In the genomic region with DNA sequence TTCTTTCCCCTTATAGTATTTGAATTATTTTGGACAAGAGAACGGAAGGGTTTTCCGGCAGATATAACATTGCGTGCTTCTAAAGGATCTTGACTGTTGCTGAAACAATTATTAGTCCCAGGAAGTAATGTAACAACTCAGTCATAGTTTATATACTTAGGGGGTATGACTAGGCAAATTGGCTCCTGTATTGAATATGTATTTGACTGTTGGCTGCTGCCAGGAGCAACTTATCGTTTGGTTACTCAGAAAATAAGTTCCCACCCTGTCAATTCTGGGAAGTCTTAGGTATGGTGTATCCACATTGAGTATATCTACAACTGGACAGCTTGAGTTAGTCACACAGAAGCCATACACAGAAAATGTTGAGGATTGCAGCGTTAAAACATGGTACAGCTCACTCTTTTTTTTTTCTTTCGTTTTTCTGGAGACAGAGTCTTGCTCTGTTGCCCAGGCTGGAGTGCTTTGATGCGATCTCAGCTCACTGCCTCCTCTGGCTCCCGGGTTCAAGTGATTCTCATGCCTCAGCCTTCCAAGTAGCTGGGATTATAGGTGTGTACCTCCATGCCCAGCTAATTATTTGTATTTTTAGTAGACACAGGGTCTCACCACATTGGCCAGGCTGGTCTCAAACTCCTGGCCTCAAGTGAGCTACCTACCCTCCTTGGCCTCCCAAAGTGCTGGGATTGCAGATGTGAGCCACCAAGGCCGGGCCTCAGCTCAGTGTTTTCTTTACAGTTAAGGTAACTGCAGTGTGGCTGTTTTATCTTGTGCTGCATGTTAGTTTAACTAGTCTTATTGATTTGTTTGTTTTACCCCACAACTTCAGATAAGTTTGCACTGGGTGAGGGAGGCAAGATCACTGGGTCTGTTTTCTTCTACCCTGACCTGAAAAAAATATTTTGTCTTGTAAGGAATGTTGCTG, we compare ENCODE assay signal across 1 cellular context.
TF ChIP-seq lines count a peak whose summit lies in the region.

No MANE protein-coding gene starts in this region.

TF ChIP-seq in HepG2, 621 proteins besides CTCF, POLR2A, EP300 and RAD21 (continued from another document and continues in another):
- TF ChIP-seq, protein P1, sequence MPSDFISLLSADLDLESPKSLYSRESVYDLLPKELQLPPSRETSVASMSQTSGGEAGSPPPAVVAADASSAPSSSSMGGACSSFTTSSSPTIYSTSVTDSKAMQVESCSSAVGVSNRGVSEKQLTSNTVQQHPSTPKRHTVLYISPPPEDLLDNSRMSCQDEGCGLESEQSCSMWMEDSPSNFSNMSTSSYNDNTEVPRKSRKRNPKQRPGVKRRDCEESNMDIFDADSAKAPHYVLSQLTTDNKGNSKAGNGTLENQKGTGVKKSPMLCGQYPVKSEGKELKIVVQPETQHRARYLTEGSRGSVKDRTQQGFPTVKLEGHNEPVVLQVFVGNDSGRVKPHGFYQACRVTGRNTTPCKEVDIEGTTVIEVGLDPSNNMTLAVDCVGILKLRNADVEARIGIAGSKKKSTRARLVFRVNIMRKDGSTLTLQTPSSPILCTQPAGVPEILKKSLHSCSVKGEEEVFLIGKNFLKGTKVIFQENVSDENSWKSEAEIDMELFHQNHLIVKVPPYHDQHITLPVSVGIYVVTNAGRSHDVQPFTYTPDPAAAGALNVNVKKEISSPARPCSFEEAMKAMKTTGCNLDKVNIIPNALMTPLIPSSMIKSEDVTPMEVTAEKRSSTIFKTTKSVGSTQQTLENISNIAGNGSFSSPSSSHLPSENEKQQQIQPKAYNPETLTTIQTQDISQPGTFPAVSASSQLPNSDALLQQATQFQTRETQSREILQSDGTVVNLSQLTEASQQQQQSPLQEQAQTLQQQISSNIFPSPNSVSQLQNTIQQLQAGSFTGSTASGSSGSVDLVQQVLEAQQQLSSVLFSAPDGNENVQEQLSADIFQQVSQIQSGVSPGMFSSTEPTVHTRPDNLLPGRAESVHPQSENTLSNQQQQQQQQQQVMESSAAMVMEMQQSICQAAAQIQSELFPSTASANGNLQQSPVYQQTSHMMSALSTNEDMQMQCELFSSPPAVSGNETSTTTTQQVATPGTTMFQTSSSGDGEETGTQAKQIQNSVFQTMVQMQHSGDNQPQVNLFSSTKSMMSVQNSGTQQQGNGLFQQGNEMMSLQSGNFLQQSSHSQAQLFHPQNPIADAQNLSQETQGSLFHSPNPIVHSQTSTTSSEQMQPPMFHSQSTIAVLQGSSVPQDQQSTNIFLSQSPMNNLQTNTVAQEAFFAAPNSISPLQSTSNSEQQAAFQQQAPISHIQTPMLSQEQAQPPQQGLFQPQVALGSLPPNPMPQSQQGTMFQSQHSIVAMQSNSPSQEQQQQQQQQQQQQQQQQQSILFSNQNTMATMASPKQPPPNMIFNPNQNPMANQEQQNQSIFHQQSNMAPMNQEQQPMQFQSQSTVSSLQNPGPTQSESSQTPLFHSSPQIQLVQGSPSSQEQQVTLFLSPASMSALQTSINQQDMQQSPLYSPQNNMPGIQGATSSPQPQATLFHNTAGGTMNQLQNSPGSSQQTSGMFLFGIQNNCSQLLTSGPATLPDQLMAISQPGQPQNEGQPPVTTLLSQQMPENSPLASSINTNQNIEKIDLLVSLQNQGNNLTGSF (CRISPR knock-in tag; IDR thresholded peaks at IDR 0.05) = no peak
- TF ChIP-seq ZNF468 (CRISPR knock-in tag; IDR thresholded peaks at IDR 0.05) (no peak), SP140L (CRISPR knock-in tag; IDR thresholded peaks at IDR 0.05; ENCODE audit: borderline replicate concordance) (0 out of 2 replicates have a peak, but pooled peaks have one; percentile 55), CREB1 (IDR thresholded peaks at IDR 0.05) (no peak), CREB1 (CRISPR knock-in tag; IDR thresholded peaks at IDR 0.05) (peak; percentile 54; the same call in 1 of the 2 replicates), NR2C2 (CRISPR knock-in tag; IDR thresholded peaks at IDR 0.05; ENCODE audit: borderline replicate concordance) (peak; percentile 33; the same call in 1 of the 2 replicates), RXRA (CRISPR knock-in tag; IDR thresholded peaks at IDR 0.05) (no peak), ONECUT2 (CRISPR knock-in tag; IDR thresholded peaks at IDR 0.05) (peak; percentile 97), ZSCAN22 (CRISPR knock-in tag; IDR thresholded peaks at IDR 0.05) (no peak), HDAC1 (CRISPR knock-in tag; IDR thresholded peaks at IDR 0.05) (peak; percentile 82), ZNF260 (CRISPR knock-in tag; IDR thresholded peaks at IDR 0.05; ENCODE audit: borderline replicate concordance, low read depth) (no peak), ATF7 (IDR thresholded peaks at IDR 0.05) (no peak), ATF7 (CRISPR knock-in tag; IDR thresholded peaks at IDR 0.05) (no peak), ZNF652 (CRISPR knock-in tag; IDR thresholded peaks at IDR 0.05; ENCODE audit: borderline replicate concordance, low read depth) (no peak), ZNF431 (CRISPR knock-in tag; IDR thresholded peaks at IDR 0.05; ENCODE audit: borderline replicate concordance, low read depth) (no peak), MIER3 (CRISPR knock-in tag; IDR thresholded peaks at IDR 0.05; ENCODE audit: borderline replicate concordance) (no peak), NFKBIZ (CRISPR knock-in tag; IDR thresholded peaks at IDR 0.05) (no peak), ATF7-NPFF (CRISPR knock-in tag; IDR thresholded peaks at IDR 0.05; ENCODE audit: low read depth) (no peak), ZNF644 (CRISPR knock-in tag; IDR thresholded peaks at IDR 0.05; ENCODE audit: low read depth) (0 out of 2 replicates have a peak, but pooled peaks have one; percentile 43), RARA (CRISPR knock-in tag; IDR thresholded peaks at IDR 0.05) (peak; percentile 51), ZNF33A (CRISPR knock-in tag; IDR thresholded peaks at IDR 0.05; ENCODE audit: borderline replicate concordance) (no peak), FOXA3 (CRISPR knock-in tag; IDR thresholded peaks at IDR 0.05) (peak; percentile 80), FOXK1 (CRISPR knock-in tag; IDR thresholded peaks at IDR 0.05; ENCODE audit: borderline replicate concordance, low read depth) (peak; percentile 50; the same call in 1 of the 2 replicates), ZNF460 (CRISPR knock-in tag; IDR thresholded peaks at IDR 0.05; ENCODE audit: borderline replicate concordance) (peak; percentile 53; the same call in 1 of the 2 replicates), REXO4 (CRISPR knock-in tag; IDR thresholded peaks at IDR 0.05; ENCODE audit: borderline replicate concordance) (no peak), SMARCC2 (IDR thresholded peaks at IDR 0.05) (no peak), ZSCAN25 (CRISPR knock-in tag; IDR thresholded peaks at IDR 0.05) (peak; percentile 35; the same call in 1 of the 2 replicates), ZNF614 (CRISPR knock-in tag; IDR thresholded peaks at IDR 0.05; ENCODE audit: borderline replicate concordance) (no peak), ZBTB7A (CRISPR knock-in tag; IDR thresholded peaks at IDR 0.05) (no peak), MZF1 (CRISPR knock-in tag; IDR thresholded peaks at IDR 0.05; ENCODE audit: borderline replicate concordance) (no peak), HOXA3 (CRISPR knock-in tag; IDR thresholded peaks at IDR 0.05) (peak; percentile 64; the same call in 1 of the 2 replicates), ZNF331 (CRISPR knock-in tag; IDR thresholded peaks at IDR 0.05) (peak; percentile 55; the same call in 1 of the 2 replicates)
- TF ChIP-seq, protein P2, sequence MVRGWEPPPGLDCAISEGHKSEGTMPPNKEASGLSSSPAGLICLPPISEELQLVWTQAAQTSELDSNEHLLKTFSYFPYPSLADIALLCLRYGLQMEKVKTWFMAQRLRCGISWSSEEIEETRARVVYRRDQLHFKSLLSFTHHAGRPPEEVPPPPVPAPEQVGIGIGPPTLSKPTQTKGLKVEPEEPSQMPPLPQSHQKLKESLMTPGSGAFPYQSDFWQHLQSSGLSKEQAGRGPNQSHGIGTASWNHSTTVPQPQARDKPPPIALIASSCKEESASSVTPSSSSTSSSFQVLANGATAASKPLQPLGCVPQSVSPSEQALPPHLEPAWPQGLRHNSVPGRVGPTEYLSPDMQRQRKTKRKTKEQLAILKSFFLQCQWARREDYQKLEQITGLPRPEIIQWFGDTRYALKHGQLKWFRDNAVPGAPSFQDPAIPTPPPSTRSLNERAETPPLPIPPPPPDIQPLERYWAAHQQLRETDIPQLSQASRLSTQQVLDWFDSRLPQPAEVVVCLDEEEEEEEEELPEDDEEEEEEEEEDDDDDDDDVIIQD (CRISPR knock-in tag; IDR thresholded peaks at IDR 0.05; ENCODE audit: low read depth) = 0 out of 2 replicates have a peak, but pooled peaks have one; percentile 19
- TF ChIP-seq, protein P3, sequence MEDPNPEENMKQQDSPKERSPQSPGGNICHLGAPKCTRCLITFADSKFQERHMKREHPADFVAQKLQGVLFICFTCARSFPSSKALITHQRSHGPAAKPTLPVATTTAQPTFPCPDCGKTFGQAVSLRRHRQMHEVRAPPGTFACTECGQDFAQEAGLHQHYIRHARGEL (CRISPR knock-in tag; IDR thresholded peaks at IDR 0.05) = no peak
- TF ChIP-seq, protein P4, sequence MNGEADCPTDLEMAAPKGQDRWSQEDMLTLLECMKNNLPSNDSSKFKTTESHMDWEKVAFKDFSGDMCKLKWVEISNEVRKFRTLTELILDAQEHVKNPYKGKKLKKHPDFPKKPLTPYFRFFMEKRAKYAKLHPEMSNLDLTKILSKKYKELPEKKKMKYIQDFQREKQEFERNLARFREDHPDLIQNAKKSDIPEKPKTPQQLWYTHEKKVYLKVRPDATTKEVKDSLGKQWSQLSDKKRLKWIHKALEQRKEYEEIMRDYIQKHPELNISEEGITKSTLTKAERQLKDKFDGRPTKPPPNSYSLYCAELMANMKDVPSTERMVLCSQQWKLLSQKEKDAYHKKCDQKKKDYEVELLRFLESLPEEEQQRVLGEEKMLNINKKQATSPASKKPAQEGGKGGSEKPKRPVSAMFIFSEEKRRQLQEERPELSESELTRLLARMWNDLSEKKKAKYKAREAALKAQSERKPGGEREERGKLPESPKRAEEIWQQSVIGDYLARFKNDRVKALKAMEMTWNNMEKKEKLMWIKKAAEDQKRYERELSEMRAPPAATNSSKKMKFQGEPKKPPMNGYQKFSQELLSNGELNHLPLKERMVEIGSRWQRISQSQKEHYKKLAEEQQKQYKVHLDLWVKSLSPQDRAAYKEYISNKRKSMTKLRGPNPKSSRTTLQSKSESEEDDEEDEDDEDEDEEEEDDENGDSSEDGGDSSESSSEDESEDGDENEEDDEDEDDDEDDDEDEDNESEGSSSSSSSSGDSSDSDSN (CRISPR knock-in tag; IDR thresholded peaks at IDR 0.05) = 0 out of 2 replicates have a peak, but pooled peaks have one; percentile 18
- TF ChIP-seq, protein P5, sequence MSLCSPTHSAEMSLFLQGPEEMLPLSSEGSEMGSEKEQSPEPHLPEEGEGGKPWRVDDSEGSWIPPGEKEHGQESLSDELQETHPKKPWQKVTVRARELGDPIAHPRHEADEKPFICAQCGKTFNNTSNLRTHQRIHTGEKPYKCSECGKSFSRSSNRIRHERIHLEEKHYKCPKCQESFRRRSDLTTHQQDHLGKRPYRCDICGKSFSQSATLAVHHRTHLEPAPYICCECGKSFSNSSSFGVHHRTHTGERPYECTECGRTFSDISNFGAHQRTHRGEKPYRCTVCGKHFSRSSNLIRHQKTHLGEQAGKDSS (CRISPR knock-in tag; IDR thresholded peaks at IDR 0.05; ENCODE audit: borderline replicate concordance, low read depth) = peak; percentile 22; the same call in 1 of the 2 replicates
- TF ChIP-seq, protein P6, sequence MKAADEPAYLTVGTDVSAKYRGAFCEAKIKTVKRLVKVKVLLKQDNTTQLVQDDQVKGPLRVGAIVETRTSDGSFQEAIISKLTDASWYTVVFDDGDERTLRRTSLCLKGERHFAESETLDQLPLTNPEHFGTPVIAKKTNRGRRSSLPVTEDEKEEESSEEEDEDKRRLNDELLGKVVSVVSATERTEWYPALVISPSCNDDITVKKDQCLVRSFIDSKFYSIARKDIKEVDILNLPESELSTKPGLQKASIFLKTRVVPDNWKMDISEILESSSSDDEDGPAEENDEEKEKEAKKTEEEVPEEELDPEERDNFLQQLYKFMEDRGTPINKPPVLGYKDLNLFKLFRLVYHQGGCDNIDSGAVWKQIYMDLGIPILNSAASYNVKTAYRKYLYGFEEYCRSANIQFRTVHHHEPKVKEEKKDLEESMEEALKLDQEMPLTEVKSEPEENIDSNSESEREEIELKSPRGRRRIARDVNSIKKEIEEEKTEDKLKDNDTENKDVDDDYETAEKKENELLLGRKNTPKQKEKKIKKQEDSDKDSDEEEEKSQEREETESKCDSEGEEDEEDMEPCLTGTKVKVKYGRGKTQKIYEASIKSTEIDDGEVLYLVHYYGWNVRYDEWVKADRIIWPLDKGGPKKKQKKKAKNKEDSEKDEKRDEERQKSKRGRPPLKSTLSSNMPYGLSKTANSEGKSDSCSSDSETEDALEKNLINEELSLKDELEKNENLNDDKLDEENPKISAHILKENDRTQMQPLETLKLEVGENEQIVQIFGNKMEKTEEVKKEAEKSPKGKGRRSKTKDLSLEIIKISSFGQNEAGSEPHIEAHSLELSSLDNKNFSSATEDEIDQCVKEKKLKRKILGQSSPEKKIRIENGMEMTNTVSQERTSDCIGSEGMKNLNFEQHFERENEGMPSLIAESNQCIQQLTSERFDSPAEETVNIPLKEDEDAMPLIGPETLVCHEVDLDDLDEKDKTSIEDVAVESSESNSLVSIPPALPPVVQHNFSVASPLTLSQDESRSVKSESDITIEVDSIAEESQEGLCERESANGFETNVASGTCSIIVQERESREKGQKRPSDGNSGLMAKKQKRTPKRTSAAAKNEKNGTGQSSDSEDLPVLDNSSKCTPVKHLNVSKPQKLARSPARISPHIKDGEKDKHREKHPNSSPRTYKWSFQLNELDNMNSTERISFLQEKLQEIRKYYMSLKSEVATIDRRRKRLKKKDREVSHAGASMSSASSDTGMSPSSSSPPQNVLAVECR (CRISPR knock-in tag; IDR thresholded peaks at IDR 0.05; ENCODE audit: borderline replicate concordance) = peak; percentile 23; the same call in 1 of the 2 replicates
- TF ChIP-seq, protein P7, sequence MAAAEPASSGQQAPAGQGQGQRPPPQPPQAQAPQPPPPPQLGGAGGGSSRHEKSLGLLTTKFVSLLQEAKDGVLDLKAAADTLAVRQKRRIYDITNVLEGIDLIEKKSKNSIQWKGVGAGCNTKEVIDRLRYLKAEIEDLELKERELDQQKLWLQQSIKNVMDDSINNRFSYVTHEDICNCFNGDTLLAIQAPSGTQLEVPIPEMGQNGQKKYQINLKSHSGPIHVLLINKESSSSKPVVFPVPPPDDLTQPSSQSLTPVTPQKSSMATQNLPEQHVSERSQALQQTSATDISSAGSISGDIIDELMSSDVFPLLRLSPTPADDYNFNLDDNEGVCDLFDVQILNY (CRISPR knock-in tag; conservative IDR thresholded peaks at IDR 0.05) = no peak
- TF ChIP-seq, protein P8, sequence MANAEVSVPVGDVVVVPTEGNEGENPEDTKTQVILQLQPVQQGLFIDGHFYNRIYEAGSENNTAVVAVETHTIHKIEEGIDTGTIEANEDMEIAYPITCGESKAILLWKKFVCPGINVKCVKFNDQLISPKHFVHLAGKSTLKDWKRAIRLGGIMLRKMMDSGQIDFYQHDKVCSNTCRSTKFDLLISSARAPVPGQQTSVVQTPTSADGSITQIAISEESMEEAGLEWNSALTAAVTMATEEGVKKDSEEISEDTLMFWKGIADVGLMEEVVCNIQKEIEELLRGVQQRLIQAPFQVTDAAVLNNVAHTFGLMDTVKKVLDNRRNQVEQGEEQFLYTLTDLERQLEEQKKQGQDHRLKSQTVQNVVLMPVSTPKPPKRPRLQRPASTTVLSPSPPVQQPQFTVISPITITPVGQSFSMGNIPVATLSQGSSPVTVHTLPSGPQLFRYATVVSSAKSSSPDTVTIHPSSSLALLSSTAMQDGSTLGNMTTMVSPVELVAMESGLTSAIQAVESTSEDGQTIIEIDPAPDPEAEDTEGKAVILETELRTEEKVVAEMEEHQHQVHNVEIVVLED (CRISPR knock-in tag; IDR thresholded peaks at IDR 0.05; ENCODE audit: borderline replicate concordance) = peak; percentile 21; the same call in 1 of the 2 replicates
